In the genomic region with DNA sequence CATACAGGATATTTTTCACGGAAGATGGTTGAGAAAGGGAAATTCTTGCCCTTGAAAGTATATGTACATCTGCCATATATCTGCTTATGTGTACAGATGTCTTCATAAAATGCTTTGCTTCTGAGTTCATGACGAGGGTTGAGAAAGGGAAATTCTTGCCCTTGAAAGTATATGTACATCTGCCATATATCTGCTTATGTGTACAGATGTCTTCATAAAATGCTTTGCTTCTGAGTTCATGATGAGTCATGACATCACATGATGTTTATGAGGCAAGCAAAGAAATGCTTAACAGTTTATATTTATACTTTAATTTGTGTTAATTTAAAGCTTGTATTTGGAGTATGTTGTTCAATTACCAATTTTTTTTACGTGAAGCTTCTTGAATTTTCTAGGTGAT, we compare ENCODE assay signal across 9 cellular contexts. TPM values are rescaled to one million over a fixed set of nuclear protein-coding genes. Genes with fewer than 3 reads are reported as not detected.
DNase-seq lines count a peak whose midpoint lies in the region; ATAC-seq, FAIRE-seq and TF ChIP-seq lines count a peak whose summit lies in the region.
"Not testable (repeated sequence)": the region's sequence is repeated elsewhere in the genome, so short reads cannot be mapped to it uniquely, and the experiment has no call there.
"Had no signal": no experiment of that assay in that cellular context is flagged by ENCODE, and none has a peak within 500 bp of the region (broad histone marks: within the 10 kb centered on the region; RNA-seq: fewer than 3 reads in every experiment).

No MANE protein-coding gene starts in this region.

- POLR2A ChIA-PET in HEK293 (lab: Yijun Ruan, JAX); Panc1 (lab: Charles Lee): not testable (repeated sequence)

- H3K27ac Mint-ChIP-seq in activated T-cell treated with anti-CD3 and anti-CD28 coated beads, Interleukin-2, amount 50 U/mL, for 72 hours, result peak overlapping the region; percentile 73

- WGBS in smooth muscle cell (ENCODE audit: low lambda C conversion rate), result 62% methylated on average over 3 of the region's 3 CpGs

- H3K4me1 Mint-ChIP-seq in activated T-cell treated with anti-CD3 and anti-CD28 coated beads, Interleukin-2, amount 50 U/mL, for 72 hours (ENCODE audit: low read depth), result not testable (repeated sequence)

- H3K9me3 Mint-ChIP-seq in activated T-cell treated with anti-CD3 and anti-CD28 coated beads, Interleukin-2, amount 50 U/mL, for 72 hours, result not testable (repeated sequence)

- peak; percentile 48; the same call in 1 of the 2 replicates for ATAC-seq in Panc1
- ATAC-seq in activated T-cell treated with anti-CD3 and anti-CD28 coated beads, Interleukin-2, amount 50 U/mL, for 72 hours (replicated peaks in 1 of 2), result not testable (repeated sequence)

- H2AFZ ChIP-seq in smooth muscle cell (ENCODE audit: low read depth), result not testable (repeated sequence)

- H4K20me1 ChIP-seq in smooth muscle cell (ENCODE audit: low read depth), result peaks cover 22% of the 10 kb centered on the region

- peak overlapping the region; percentile 12 for H3K4me2 ChIP-seq in smooth muscle cell

- not testable (repeated sequence) for H3K9me3 ChIP-seq in HEK293 (ENCODE audit: control insufficient read depth, insufficient read depth, low read depth, low read length); Panc1 (ENCODE audit: control insufficient read depth, insufficient read depth, low read depth, low read length); smooth muscle cell (replicated peaks; ENCODE audit: low read depth)

- not testable (repeated sequence) for H3K4me1 ChIP-seq in HEK293 (ENCODE audit: control insufficient read depth, insufficient read depth, low read length); Panc1 (ENCODE audit: control insufficient read depth, insufficient read depth, low read length); smooth muscle cell (ENCODE audit: low read depth)

- peak; percentile 81 for FAIRE-seq in bronchial epithelial cell (lab: Jason Lieb, UNC)

- H3F3A ChIP-seq in smooth muscle cell (ENCODE audit: low read depth), result not testable (repeated sequence)

- not testable (repeated sequence) for H3K27me3 ChIP-seq in Panc1 (ENCODE audit: control insufficient read depth, insufficient read depth, low read length); bronchial epithelial cell (ENCODE audit: control insufficient read depth, insufficient read depth, low read length); smooth muscle cell (ENCODE audit: low read depth)

- TF ChIP-seq CTCF in AG10803 (conservative IDR thresholded peaks at IDR 0.05; ENCODE audit: low read length); HEK293 (tag by site-specific recombination; IDR thresholded peaks at IDR 0.05); Panc1 (IDR thresholded peaks at IDR 0.05); bronchial epithelial cell (IDR thresholded peaks at IDR 0.05; ENCODE audit: insufficient read depth, low read length, severe bottlenecking); smooth muscle cell (IDR thresholded peaks at IDR 0.05; ENCODE audit: borderline replicate concordance, insufficient read depth, poor library complexity, severe bottlenecking): not testable (repeated sequence)

- peaks cover 22% of the 10 kb centered on the region for H3K79me2 ChIP-seq in smooth muscle cell (ENCODE audit: low read depth)

- peak; percentile 51 for DNase-seq in AG10803 (ENCODE audit: low read depth)
- DNase-seq in Panc1 (ENCODE audit: low read depth, low spot score), result peak; percentile 45
- DNase-seq in activated T-cell treated with anti-CD3 and anti-CD28 coated beads, Interleukin-2, amount 50 U/mL, for 72 hours; smooth muscle cell (lab: John Stamatoyannopoulos, UW; ENCODE audit: unreplicated experiment): not testable (repeated sequence)
- DNase-seq in bronchial epithelial cell (ENCODE audit: low read depth), result peak; percentile 89
- peak; percentile 67 for DNase-seq in fibroblast of gingiva (ENCODE audit: low read depth)
- peak; percentile 82 for DNase-seq in iris pigment epithelial cell (ENCODE audit: low read depth)

- H3K9ac ChIP-seq in smooth muscle cell (ENCODE audit: low read depth), result peak overlapping the region; percentile 55

- intact Hi-C loops in Panc1 (cut with micrococcal nuclease; ENCODE audit: unreplicated experiment), result not testable (repeated sequence)

- not testable (repeated sequence) for BruUV-seq in Panc1 (replicated peaks; lab: Mats Ljungman, UMichigan)

- peaks cover 51 to 90% of the 10 kb centered on the region in 2 experiments for H3K36me3 ChIP-seq in HEK293 (ENCODE audit: control insufficient read depth in 2 of 2, insufficient read depth in 1 of 2, low read length in 2 of 2)
- H3K36me3 ChIP-seq in Panc1 (ENCODE audit: control insufficient read depth, insufficient read depth, low read length), result peaks cover 47% of the 10 kb centered on the region
- H3K36me3 ChIP-seq in bronchial epithelial cell (ENCODE audit: control insufficient read depth, insufficient read depth, low read length), result not testable (repeated sequence)
- H3K36me3 ChIP-seq in smooth muscle cell (ENCODE audit: low read depth), result peaks cover 36% of the 10 kb centered on the region

- H3K36me3 Mint-ChIP-seq in activated T-cell treated with anti-CD3 and anti-CD28 coated beads, Interleukin-2, amount 50 U/mL, for 72 hours (ENCODE audit: insufficient read depth in 2 of 2), result peaks cover 4 to 20% of the 10 kb centered on the region in 2 donors

- in situ Hi-C loops in Panc1 (cut with HindIII; ENCODE audit: low pct_unique_long_range_greater_than_20kb, low sequenced_read_pairs), result not testable (repeated sequence)

- H3K4me3 ChIP-seq in AG10803 (ENCODE audit: low read length); HEK293 (ENCODE audit: low read depth, low read length); Panc1 (ENCODE audit: low read depth in 2 of 2, low read length in 2 of 2); bronchial epithelial cell (ENCODE audit: low read depth, low read length); smooth muscle cell: not testable (repeated sequence)

- not testable (repeated sequence) for H3K4me3 Mint-ChIP-seq in activated T-cell treated with anti-CD3 and anti-CD28 coated beads, Interleukin-2, amount 50 U/mL, for 72 hours

- H3K27ac ChIP-seq in HEK293 (ENCODE audit: extremely low read depth, low read depth, low read length); Panc1 (ENCODE audit: low read length): not testable (repeated sequence)
- H3K27ac ChIP-seq in smooth muscle cell (ENCODE audit: low read depth), result peak overlapping the region; percentile 90

- CTCF ChIA-PET in HEK293 (lab: Yijun Ruan, JAX), result interaction anchor here (0.8 kb wide), 1 partner anchor 31 kb away, joined by 4 read pairs; no protein-coding TSS in a partner anchor
- CTCF ChIA-PET in Panc1 (lab: Charles Lee), result not testable (repeated sequence)

- H3K27me3 Mint-ChIP-seq in activated T-cell treated with anti-CD3 and anti-CD28 coated beads, Interleukin-2, amount 50 U/mL, for 72 hours (ENCODE audit: low read depth), result not testable (repeated sequence)

TF ChIP-seq in HEK293, 187 proteins besides CTCF, POLR2A, EP300 and RAD21:
- TF ChIP-seq ZNF629 (tag by site-specific recombination; IDR thresholded peaks at IDR 0.05) (peak; percentile 29; the same call in 1 of the 2 replicates), ZNF366 (tag by site-specific recombination; conservative IDR thresholded peaks at IDR 0.05) (peak; percentile 54; the same call in 1 of the 2 replicates)

RNA-seq across cellular contexts. Expression of gene NUP58, which starts 17.5 kb away (rescaled TPM):
- 40.0 TPM for total RNA-seq in Panc1 (2021; ENCODE audit: unreplicated experiment)
- 13.9 TPM for polyA plus RNA-seq in Panc1 (2012; ENCODE audit: insufficient read length)
- total RNA-seq in activated T-cell treated with anti-CD3 and anti-CD28 coated beads, Interleukin-2, amount 50 U/mL, for 72 hours, result 100 to 1,000 TPM in 1 of 2 donors, 10 to 100 TPM in 1; 96.6 to 102 TPM
- 105 and 133 TPM in 2 replicates for total RNA-seq in bronchial epithelial cell
- total RNA-seq in smooth muscle cell, result 83.0 and 92.5 TPM in 2 replicates
- polyA plus RNA-seq in smooth muscle cell, result 20.3 and 23.2 TPM in 2 replicates

RNA-seq across cellular contexts. Expression of gene MTMR6, which starts 31.6 kb away (rescaled TPM):
- 9.7 TPM for total RNA-seq in Panc1 (2021; ENCODE audit: unreplicated experiment)
- polyA plus RNA-seq in Panc1 (2012; ENCODE audit: insufficient read length), result 4.0 TPM
- total RNA-seq in activated T-cell treated with anti-CD3 and anti-CD28 coated beads, Interleukin-2, amount 50 U/mL, for 72 hours, result 10 to 100 TPM; 14.4 to 15.6 TPM
- total RNA-seq in bronchial epithelial cell, result 22.0 and 22.1 TPM in 2 replicates
- 34.7 and 35.4 TPM in 2 replicates for total RNA-seq in smooth muscle cell
- polyA plus RNA-seq in smooth muscle cell, result 15.1 and 17.2 TPM in 2 replicates

RNA-seq across cellular contexts. Expression of gene ATP8A2, which starts 52.8 kb away (rescaled TPM):
- total RNA-seq in Panc1 (2021; ENCODE audit: unreplicated experiment), result not detected
- not detected for polyA plus RNA-seq in Panc1 (2012; ENCODE audit: insufficient read length)
- under 1 TPM; 0.67 to 0.74 TPM for total RNA-seq in activated T-cell treated with anti-CD3 and anti-CD28 coated beads, Interleukin-2, amount 50 U/mL, for 72 hours
- not detected in 2 replicates for total RNA-seq in bronchial epithelial cell
- total RNA-seq in smooth muscle cell, result under 0.01 and 0.04 TPM in 2 replicates
- 0.06 TPM in 1 of 2 replicates, not detected in the other for polyA plus RNA-seq in smooth muscle cell
- total RNA-seq: HT-29 had no signal
